ENCODE assay signal across 8 cellular contexts in the genomic region with DNA sequence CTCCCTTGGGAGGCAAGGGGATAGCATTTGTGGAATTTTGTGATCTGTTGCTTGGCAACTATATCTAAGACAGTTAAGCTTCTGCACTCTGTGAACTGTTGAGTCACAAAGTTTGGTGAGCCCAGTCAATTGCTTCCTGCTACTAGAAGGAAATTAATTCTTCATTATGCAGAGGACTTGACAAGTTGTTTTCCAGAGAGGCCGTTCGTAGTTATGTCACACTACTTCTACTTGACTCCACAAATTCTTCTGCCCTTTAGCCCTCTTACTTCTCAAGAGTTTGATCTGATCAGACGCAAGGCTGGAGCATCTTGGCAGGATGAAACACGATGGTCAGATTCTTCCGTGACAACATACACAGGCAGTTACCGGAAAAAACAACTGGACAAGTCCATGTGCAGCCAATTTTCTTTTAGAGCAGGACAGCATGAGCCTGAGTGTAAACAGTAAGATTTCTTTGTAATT. TPM values are rescaled to one million over a fixed set of nuclear protein-coding genes. Genes with fewer than 3 reads are reported as not detected.
DNase-seq lines count a peak whose midpoint lies in the region; ATAC-seq and TF ChIP-seq lines count a peak whose summit lies in the region.
"Had no signal": no experiment of that assay in that cellular context is flagged by ENCODE, and none has a peak within 500 bp of the region (broad histone marks: within the 10 kb centered on the region; RNA-seq: fewer than 3 reads in every experiment).

Gene C4orf51 (plus strand): TSS at position 156 of the 465 bp plus-strand sequence. CDS start 58 bp downstream, at position 214.

- TF ChIP-seq CTCF in adrenal gland (IDR thresholded peaks at IDR 0.05), result no peak

- DNase-seq in HPDE6-E6E7 (ENCODE audit: extremely low spot score), result peak; percentile 37
- peak in 5 of 7 donors; percentile 23 to 34 (median 31) for DNase-seq in adrenal gland
- DNase-seq in hepatic stellate cell (ENCODE audit: low spot score), result peak; percentile 49
- peak; percentile 60 for DNase-seq in stromal cell of bone marrow (ENCODE audit: low read depth)
- no peak for DNase-seq in NOMO-1 treated with DMSO at 0.1 percent for 48 hours (lab: John Stamatoyannopoulos, UW; ENCODE audit: unreplicated experiment)
- DNase-seq in globus pallidus (ENCODE audit: low spot score), result no peak
- DNase-seq: T-helper 1 cell had no signal

- no peaks in the 10 kb centered on the region for H3K9me3 ChIP-seq in adrenal gland (replicated peaks in 1 of 3)

- H3K4me3 ChIP-seq in adrenal gland, result peak within 1 kb of the TSS in 1 of 4 donors; percentile 6

- no peaks in the 10 kb centered on the region for H3K36me3 ChIP-seq in adrenal gland (replicated peaks in 1 of 2)

- H3K27ac ChIP-seq in adrenal gland, result peak within 1 kb of the TSS in 1 of 5 donors; percentile 32

- intact Hi-C loops in adrenal gland (cut with DNase I), result no loop called here

- WGBS in adrenal gland, 4 donors, result 16 to 30% (median 23%) methylated on average over 6 of the region's 6 CpGs

- H3K4me1 ChIP-seq in adrenal gland (replicated peaks in 1 of 2), result peaks cover 11 to 21% of the 10 kb centered on the region in 2 donors

- no peak for TF ChIP-seq POLR2A in adrenal gland (IDR thresholded peaks at IDR 0.05)

- no peak for ATAC-seq in HG02759 (IDR thresholded peaks at IDR 0.05; ENCODE audit: unreplicated experiment)

- H3K27me3 ChIP-seq in adrenal gland, result no peaks in the 10 kb centered on the region

RNA-seq across cellular contexts. Expression of gene C4orf51, which starts in this region (rescaled TPM):
- total RNA-seq in adrenal gland, result not detected
- not detected for polyA plus RNA-seq in adrenal gland

Comparison
In these comparisons a context has a peak if more than half of its experiments do, and no peak if none do; other contexts are left out.
1. Peak in DNase-seq in adrenal gland; RNA of the gene not detected or under 1 TPM.
2. DNase-seq: peak in HPDE6-E6E7 (single experiment), hepatic stellate cell (single experiment) and stromal cell of bone marrow (single experiment); none in NOMO-1 treated with DMSO at 0.1 percent for 48 hours (single experiment) and globus pallidus (single experiment).